Comparison of ENCODE assay signal across 20 cellular contexts in the genomic region with DNA sequence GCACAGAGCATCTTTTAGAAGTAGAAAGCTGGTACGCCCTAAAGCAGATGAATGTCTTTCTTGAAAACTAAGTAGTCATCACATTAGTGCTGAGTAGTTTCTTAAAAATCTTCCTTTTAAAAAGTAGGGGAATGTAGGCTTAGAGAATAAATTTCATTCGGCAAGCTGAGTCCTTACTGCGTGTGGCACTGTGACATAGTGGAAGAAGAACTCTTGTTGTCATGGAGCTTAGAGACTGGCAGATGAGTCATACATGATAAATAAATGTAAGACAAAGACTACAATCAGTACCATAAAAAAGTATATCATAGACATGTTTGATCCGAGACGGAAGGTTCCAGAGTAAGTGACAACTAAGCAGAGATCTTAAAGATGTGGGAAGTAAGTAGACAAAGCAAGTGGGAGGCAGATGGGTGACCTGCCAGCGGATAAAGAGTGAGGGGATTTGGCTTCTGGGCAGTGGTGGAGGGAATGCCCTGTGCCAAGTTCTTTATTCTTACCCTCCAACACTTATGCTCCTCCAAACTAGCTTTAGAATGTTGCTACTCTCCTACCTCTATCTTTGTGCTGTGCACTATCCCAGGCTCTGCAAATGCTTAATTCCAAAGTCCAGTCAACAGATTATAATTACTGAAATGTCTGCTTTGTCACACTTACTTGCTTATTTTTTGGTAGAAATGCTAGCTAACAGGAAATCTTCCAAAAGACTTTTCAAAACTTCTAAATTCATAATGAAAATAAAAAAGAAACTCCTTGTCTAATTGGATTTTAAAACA.
DNase-seq lines count a peak whose midpoint lies in the region; ATAC-seq and TF ChIP-seq lines count a peak whose summit lies in the region.
"Had no signal": no experiment of that assay in that cellular context is flagged by ENCODE, and none has a peak within 500 bp of the region (broad histone marks: within the 10 kb centered on the region; RNA-seq: fewer than 3 reads in every experiment).

No MANE protein-coding gene starts in this region.

- H3K9ac ChIP-seq in SK-N-SH (no peak overlapping the region), smooth muscle cell (ENCODE audit: low read depth) (peak overlapping the region; percentile 42)
- H3K9ac ChIP-seq: KMS-11 had no signal

- no peaks in the 10 kb centered on the region for H4K20me1 ChIP-seq in SK-N-SH (ENCODE audit: insufficient read depth)
- H4K20me1 ChIP-seq in smooth muscle cell (ENCODE audit: low read depth): no peaks in the 10 kb centered on the region

- H3K9me3 ChIP-seq in SK-N-SH (no peaks in the 10 kb centered on the region), smooth muscle cell (replicated peaks; ENCODE audit: low read depth) (no peaks in the 10 kb centered on the region)
- H3K9me3 ChIP-seq: body of pancreas, pancreas, SJCRH30, tibial nerve had no signal

- no peak for TF ChIP-seq EP300 in SK-N-SH (IDR thresholded peaks at IDR 0.05; ENCODE audit: borderline replicate concordance in 1 of 2, low read depth in 1 of 2, low read length in 1 of 2)

- H3K36me3 Mint-ChIP-seq in activated naive CD4-positive, alpha-beta T cell treated with anti-CD3 and anti-CD28 coated beads, Interleukin-2, amount 50 U/mL, for 72 hours: no peaks in the 10 kb centered on the region
- H3K36me3 Mint-ChIP-seq: CD4-positive, CD25-positive, alpha-beta regulatory T cell had no signal

- peak overlapping the region in 1 of 2 experiments; percentile 45; a peak in 2 of 4 replicates for H3K27ac ChIP-seq in SK-N-SH (ENCODE audit: low read depth in 2 of 2, low read length in 1 of 2)
- peak overlapping the region; percentile 67 for H3K27ac ChIP-seq in smooth muscle cell (ENCODE audit: low read depth)
- H3K27ac ChIP-seq: body of pancreas, HL-60, KMS-11, pancreas, SJCRH30, skin epidermis, tibial nerve had no signal

- H3K27me3 ChIP-seq in SK-N-SH (ENCODE audit: insufficient read depth): no peaks in the 10 kb centered on the region
- H3K27me3 ChIP-seq in smooth muscle cell (ENCODE audit: low read depth): no peaks in the 10 kb centered on the region
- H3K27me3 ChIP-seq: body of pancreas, pancreas, SJCRH30, tibial nerve had no signal

- H3K4me3 ChIP-seq in SK-N-SH (ENCODE audit: low read depth in 2 of 2, low read length in 1 of 2): no peak overlapping the region
- H3K4me3 ChIP-seq in smooth muscle cell: no peak overlapping the region
- H3K4me3 ChIP-seq: body of pancreas, pancreas, SJCRH30, skin epidermis, tibial nerve had no signal

- no peaks in the 10 kb centered on the region for H3K9me2 ChIP-seq in SK-N-SH

- H3F3A ChIP-seq in SK-N-SH (replicated peaks; ENCODE audit: insufficient read depth) (no peaks in the 10 kb centered on the region), smooth muscle cell (ENCODE audit: low read depth) (peaks cover 8% of the 10 kb centered on the region)

- H3K36me3 ChIP-seq in SK-N-SH (replicated peaks in 1 of 2; ENCODE audit: control insufficient read depth in 1 of 2, insufficient read depth in 2 of 2, low read length in 1 of 2): no peaks in the 10 kb centered on the region
- H3K36me3 ChIP-seq in smooth muscle cell (ENCODE audit: low read depth): no peaks in the 10 kb centered on the region
- H3K36me3 ChIP-seq: pancreas, SJCRH30, tibial nerve had no signal

- H2AFZ ChIP-seq in SK-N-SH (ENCODE audit: low read depth) (peak overlapping the region; percentile 19; the same call in 1 of the 2 replicates), smooth muscle cell (ENCODE audit: low read depth) (no peak overlapping the region)

- no peaks in the 10 kb centered on the region for H3K9me3 Mint-ChIP-seq in activated naive CD4-positive, alpha-beta T cell treated with anti-CD3 and anti-CD28 coated beads, Interleukin-2, amount 50 U/mL, for 72 hours

- DNase-seq in HCEC 1CT (peak; percentile 43), SK-N-SH (no peak), fibroblast of peridontal ligament (ENCODE audit: extremely low read depth) (peak; percentile 51), smooth muscle cell (lab: John Stamatoyannopoulos, UW; ENCODE audit: unreplicated experiment) (no peak), KG1 (lab: John Stamatoyannopoulos, UW) (no peak), occipital lobe (lab: John Stamatoyannopoulos, UW) (no peak)
- DNase-seq in activated naive CD4-positive, alpha-beta T cell treated with anti-CD3 and anti-CD28 coated beads, Interleukin-2, amount 50 U/mL, for 72 hours (ENCODE audit: low spot score in 2 of 2): no peak
- DNase-seq: activated CD8-positive, alpha-beta memory T cell treated with anti-CD3 and anti-CD28 coated beads, Interleukin-2, amount 50 U/mL, for 48 hours; body of pancreas; CD4-positive, CD25-positive, alpha-beta regulatory T cell; left colon; NCI-H1417; NCI-H226; pancreas; SJCRH30; T-helper 9 cell had no signal

- H3K4me1 ChIP-seq in SK-N-SH (ENCODE audit: control insufficient read depth in 1 of 2, insufficient read depth in 2 of 2, low read depth in 1 of 2, low read length in 1 of 2): peaks cover 8 to 12% of the 10 kb centered on the region in 2 experiments; a peak in 3 of 4 replicates
- H3K4me1 ChIP-seq in smooth muscle cell (ENCODE audit: low read depth): peaks cover 4% of the 10 kb centered on the region
- H3K4me1 ChIP-seq: body of pancreas, SJCRH30, tibial nerve had no signal

- H3K79me2 ChIP-seq in SK-N-SH (ENCODE audit: insufficient read depth): no peaks in the 10 kb centered on the region
- no peaks in the 10 kb centered on the region for H3K79me2 ChIP-seq in smooth muscle cell (ENCODE audit: low read depth)

- CTCF ChIA-PET in SK-N-SH (lab: Yijun Ruan, JAX): no interaction called here

- H3K4me2 ChIP-seq in SK-N-SH (peak overlapping the region; percentile 32; the same call in 1 of the 2 replicates), smooth muscle cell (peak overlapping the region; percentile 49)
- H3K4me2 ChIP-seq: KMS-11 had no signal

- WGBS in SK-N-SH (ENCODE audit: low lambda C conversion rate): 75% methylated on average over 6 of the region's 6 CpGs
- 35% methylated on average over 6 of the region's 6 CpGs for whole genome bisulfite sequencing in smooth muscle cell (ENCODE audit: low lambda C conversion rate)

- POLR2A ChIA-PET in SK-N-SH (lab: Yijun Ruan, JAX): no interaction called here

- no peak for TF ChIP-seq RAD21 in SK-N-SH (IDR thresholded peaks at IDR 0.05; ENCODE audit: low read length)

- TF ChIP-seq CTCF in SK-N-SH (IDR thresholded peaks at IDR 0.05) (no peak), smooth muscle cell (IDR thresholded peaks at IDR 0.05; ENCODE audit: borderline replicate concordance, insufficient read depth, poor library complexity, severe bottlenecking) (no peak)

- ATAC-seq in activated naive CD4-positive, alpha-beta T cell treated with anti-CD3 and anti-CD28 coated beads, Interleukin-2, amount 50 U/mL, for 72 hours: no peak
- ATAC-seq: body of pancreas, left colon had no signal

- H3K27ac Mint-ChIP-seq in activated naive CD4-positive, alpha-beta T cell treated with anti-CD3 and anti-CD28 coated beads, Interleukin-2, amount 50 U/mL, for 72 hours: no peak overlapping the region
- H3K27ac Mint-ChIP-seq: CD4-positive, CD25-positive, alpha-beta regulatory T cell had no signal

TF ChIP-seq in SK-N-SH, 30 proteins besides CTCF, POLR2A, EP300 and RAD21:
- TF ChIP-seq RFX5 (IDR thresholded peaks at IDR 0.05; ENCODE audit: low read length): no peak
- peak; percentile 34 for TF ChIP-seq JUND (IDR thresholded peaks at IDR 0.05)
- TF ChIP-seq, protein P1, sequence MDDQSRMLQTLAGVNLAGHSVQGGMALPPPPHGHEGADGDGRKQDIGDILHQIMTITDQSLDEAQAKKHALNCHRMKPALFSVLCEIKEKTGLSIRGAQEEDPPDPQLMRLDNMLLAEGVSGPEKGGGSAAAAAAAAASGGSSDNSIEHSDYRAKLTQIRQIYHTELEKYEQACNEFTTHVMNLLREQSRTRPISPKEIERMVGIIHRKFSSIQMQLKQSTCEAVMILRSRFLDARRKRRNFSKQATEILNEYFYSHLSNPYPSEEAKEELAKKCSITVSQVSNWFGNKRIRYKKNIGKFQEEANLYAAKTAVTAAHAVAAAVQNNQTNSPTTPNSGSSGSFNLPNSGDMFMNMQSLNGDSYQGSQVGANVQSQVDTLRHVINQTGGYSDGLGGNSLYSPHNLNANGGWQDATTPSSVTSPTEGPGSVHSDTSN (IDR thresholded peaks at IDR 0.05): 0 out of 2 replicates have a peak, but pooled peaks have one; percentile 34
- TF ChIP-seq FOSL2 (IDR thresholded peaks at IDR 0.05; ENCODE audit: borderline replicate concordance, low read depth): peak; percentile 29; the same call in 1 of the 2 replicates
- TF ChIP-seq ELF1 (IDR thresholded peaks at IDR 0.05): no peak

Comparison
In these comparisons a context has a peak if more than half of its experiments do, and no peak if none do; other contexts are left out.
1. DNase-seq: peak in HCEC 1CT (single experiment) and fibroblast of peridontal ligament (single experiment); none in SK-N-SH (single experiment), smooth muscle cell (single experiment), KG1 (single experiment), occipital lobe (single experiment) and activated naive CD4-positive, alpha-beta T cell treated with anti-CD3 and anti-CD28 coated beads, Interleukin-2, amount 50 U/mL, for 72 hours (0 of 2).